ENCODE assay signal across 11 cellular contexts in the genomic region with DNA sequence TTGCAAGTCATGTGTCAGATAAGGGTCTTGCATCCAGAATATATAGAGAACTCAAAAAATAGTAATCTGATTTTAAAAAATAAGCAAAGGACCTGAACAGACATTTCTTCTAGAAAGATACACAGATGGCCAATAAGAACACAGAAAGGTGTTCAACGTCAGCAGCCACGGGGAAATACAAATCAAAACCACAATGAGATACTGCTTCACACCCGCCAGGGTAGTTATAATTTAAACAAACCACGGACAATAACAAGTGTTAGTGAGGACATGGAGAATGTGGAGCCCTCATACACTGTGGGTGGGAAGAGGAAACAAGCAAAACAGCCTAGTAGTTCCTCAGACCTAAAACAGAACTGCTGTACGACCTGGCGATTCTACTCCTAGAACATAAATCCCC. TPM values are rescaled to one million over a fixed set of nuclear protein-coding genes. Genes with fewer than 3 reads are reported as not detected.
DNase-seq lines count a peak whose midpoint lies in the region; ATAC-seq and TF ChIP-seq lines count a peak whose summit lies in the region.
"Had no signal": no experiment of that assay in that cellular context is flagged by ENCODE, and none has a peak within 500 bp of the region (broad histone marks: within the 10 kb centered on the region; RNA-seq: fewer than 3 reads in every experiment).

No MANE protein-coding gene starts in this region.

- H3K9me3 ChIP-seq in CD4-positive, CD25-positive, alpha-beta regulatory T cell (ENCODE audit: control insufficient read depth in 2 of 2, low read length in 2 of 2), result no peaks in the 10 kb centered on the region
- no peaks in the 10 kb centered on the region for H3K9me3 ChIP-seq in mucosa of descending colon
- no peaks in the 10 kb centered on the region for H3K9me3 ChIP-seq in prostate gland
- no peaks in the 10 kb centered on the region for H3K9me3 ChIP-seq in H9 (ENCODE audit: control insufficient read depth, low read depth, low read length)

- no peaks in the 10 kb centered on the region for H3K9me3 Mint-ChIP-seq in CD4-positive, CD25-positive, alpha-beta regulatory T cell
- no peaks in the 10 kb centered on the region for H3K9me3 Mint-ChIP-seq in activated T-helper 17 cell treated with anti-CD3 and anti-CD28 coated beads, Interleukin-2, amount 50 U/mL, for 72 hours
- H3K9me3 Mint-ChIP-seq in H9, result no peaks in the 10 kb centered on the region

- no peak overlapping the region for H3T11ph ChIP-seq in H9 (ENCODE audit: low read length)

- H3K23me2 ChIP-seq in H9 (ENCODE audit: insufficient read length, low read depth, low read length, poor library complexity, severe bottlenecking), result no peaks in the 10 kb centered on the region

- no peak for TF ChIP-seq POLR2A in prostate gland (IDR thresholded peaks at IDR 0.05)

- peak overlapping the region in 2 of 3 donors; percentile 43 to 63 for H3K27ac Mint-ChIP-seq in CD4-positive, CD25-positive, alpha-beta regulatory T cell
- H3K27ac Mint-ChIP-seq in activated T-helper 17 cell treated with anti-CD3 and anti-CD28 coated beads, Interleukin-2, amount 50 U/mL, for 72 hours, result peak overlapping the region; percentile 44
- no peak overlapping the region for H3K27ac Mint-ChIP-seq in H9

- no peak overlapping the region for H2BK5ac ChIP-seq in H9 (ENCODE audit: insufficient read length, low read length)

- no peak overlapping the region for H3K56ac ChIP-seq in H9 (ENCODE audit: insufficient read length, low read depth, low read length)

- H3K4ac ChIP-seq in H9 (ENCODE audit: low read depth, low read length), result no peak overlapping the region

- no peak overlapping the region for H4K5ac ChIP-seq in H9 (ENCODE audit: insufficient read length, low read depth, low read length)

- peaks cover 3 to 16% (median 10%) of the 10 kb centered on the region in 4 donors for H3K4me1 Mint-ChIP-seq in CD4-positive, CD25-positive, alpha-beta regulatory T cell
- H3K4me1 Mint-ChIP-seq in activated T-helper 17 cell treated with anti-CD3 and anti-CD28 coated beads, Interleukin-2, amount 50 U/mL, for 72 hours, result peaks cover 5% of the 10 kb centered on the region
- H3K4me1 Mint-ChIP-seq in H9, result peaks cover 0 to 5% of the 10 kb centered on the region in 2 experiments; a peak in 2 of 4 replicates

- intact Hi-C loops in mucosa of descending colon (cut with DNase I, micrococcal nuclease) (no loop called here), prostate gland (cut with DNase I) (loop anchor here (5.0 kb wide), 1 partner anchor 156 kb away; no protein-coding TSS in a partner anchor)

- H2AFZ ChIP-seq in H9 (ENCODE audit: low read length), result no peak overlapping the region

- no peak overlapping the region for H2BK20ac ChIP-seq in H9 (ENCODE audit: low read depth, low read length, poor library complexity, severe bottlenecking)

- H2AK5ac ChIP-seq in H9 (ENCODE audit: insufficient read length, low read length), result no peak overlapping the region

- TF ChIP-seq CTCF in mucosa of descending colon (IDR thresholded peaks at IDR 0.05) (no peak), prostate gland (IDR thresholded peaks at IDR 0.05) (no peak), H9 (conservative IDR thresholded peaks at IDR 0.05) (no peak)

- H4K8ac ChIP-seq in H9 (replicated peaks; ENCODE audit: insufficient read length, low read depth, low read length), result no peak overlapping the region

- no peak overlapping the region for H3K27ac ChIP-seq in CD4-positive, CD25-positive, alpha-beta regulatory T cell (ENCODE audit: insufficient read depth, low read length, poor library complexity, severe bottlenecking)
- no peak overlapping the region for H3K27ac ChIP-seq in prostate gland
- no peak overlapping the region for H3K27ac ChIP-seq in H9 (ENCODE audit: insufficient read length, low read depth, low read length)

- no peaks in the 10 kb centered on the region for H3K79me1 ChIP-seq in H9 (ENCODE audit: insufficient read depth, low read depth, low read length, poor library complexity, severe bottlenecking)

- H3K36me3 ChIP-seq in CD4-positive, CD25-positive, alpha-beta regulatory T cell (ENCODE audit: control insufficient read depth, insufficient read depth, low read length), result no peaks in the 10 kb centered on the region
- no peaks in the 10 kb centered on the region for H3K36me3 ChIP-seq in mucosa of descending colon (ENCODE audit: low read depth)
- no peaks in the 10 kb centered on the region for H3K36me3 ChIP-seq in prostate gland

- H3K4me3 ChIP-seq in CD4-positive, CD25-positive, alpha-beta regulatory T cell (ENCODE audit: low read depth, low read length), result no peak overlapping the region
- H3K4me3 ChIP-seq in mucosa of descending colon (no peak overlapping the region), prostate gland (no peak overlapping the region)

- peak overlapping the region in 1 of 4 donors; percentile 5 for H3K4me3 Mint-ChIP-seq in CD4-positive, CD25-positive, alpha-beta regulatory T cell
- no peak overlapping the region for H3K4me3 Mint-ChIP-seq in activated T-helper 17 cell treated with anti-CD3 and anti-CD28 coated beads, Interleukin-2, amount 50 U/mL, for 72 hours
- no peak overlapping the region for H3K4me3 Mint-ChIP-seq in H9

- H3K36me3 Mint-ChIP-seq in CD4-positive, CD25-positive, alpha-beta regulatory T cell, result no peaks in the 10 kb centered on the region
- H3K36me3 Mint-ChIP-seq in activated T-helper 17 cell treated with anti-CD3 and anti-CD28 coated beads, Interleukin-2, amount 50 U/mL, for 72 hours (ENCODE audit: low read depth), result no peaks in the 10 kb centered on the region
- no peaks in the 10 kb centered on the region for H3K36me3 Mint-ChIP-seq in H9 (ENCODE audit: insufficient read depth in 1 of 3, low read depth in 3 of 3)

- H3K9ac ChIP-seq in H9 (ENCODE audit: extremely low read depth, insufficient read length, low read length), result no peak overlapping the region

- no peak overlapping the region for H2BK15ac ChIP-seq in H9 (ENCODE audit: low read depth, low read length)

- no peak overlapping the region for H3K4me2 ChIP-seq in H9 (ENCODE audit: insufficient read depth, insufficient read length, low read length)

- no peak overlapping the region for H3K14ac ChIP-seq in H9 (ENCODE audit: insufficient read depth, low read length)

- H2BK12ac ChIP-seq in H9 (ENCODE audit: insufficient read length, low read depth, low read length), result no peak overlapping the region

- no peak overlapping the region for H2BK120ac ChIP-seq in H9 (ENCODE audit: low read depth, low read length, poor library complexity, severe bottlenecking)

- no peak overlapping the region for H3K18ac ChIP-seq in H9 (ENCODE audit: insufficient read length, low read depth, low read length)

- ATAC-seq in CD4-positive, CD25-positive, alpha-beta regulatory T cell (ENCODE audit: low read depth in 2 of 2), result peak; percentile 49 to 53
- ATAC-seq in GM18867 (IDR thresholded peaks at IDR 0.05; ENCODE audit: unreplicated experiment) (peak; percentile 42), mucosa of descending colon (peak; percentile 60), HG03196 (IDR thresholded peaks at IDR 0.05; ENCODE audit: unreplicated experiment) (no peak)
- ATAC-seq in activated T-helper 17 cell treated with anti-CD3 and anti-CD28 coated beads, Interleukin-2, amount 50 U/mL, for 72 hours (replicated peaks), result peak; percentile 83

- no peaks in the 10 kb centered on the region for H4K20me1 ChIP-seq in H9 (ENCODE audit: control insufficient read depth, insufficient read depth, insufficient read length)

- H3K27me3 Mint-ChIP-seq in CD4-positive, CD25-positive, alpha-beta regulatory T cell, result peaks cover 23% of the 10 kb centered on the region
- peaks cover 3% of the 10 kb centered on the region for H3K27me3 Mint-ChIP-seq in activated T-helper 17 cell treated with anti-CD3 and anti-CD28 coated beads, Interleukin-2, amount 50 U/mL, for 72 hours
- H3K27me3 Mint-ChIP-seq in H9 (ENCODE audit: low read depth), result no peaks in the 10 kb centered on the region; the same call in 1 of the 2 replicates

- peak in 2 of 3 donors; percentile 36 to 38 for DNase-seq in CD4-positive, CD25-positive, alpha-beta regulatory T cell
- DNase-seq in mucosa of descending colon (no peak), prostate gland (ENCODE audit: low spot score) (no peak), H9 (no peak), RPMI8226 (no peak)
- DNase-seq: H7, NCI-H1417 treated with DMSO at 0.1 percent for 48 hours, right cardiac atrium had no signal

- H3K23ac ChIP-seq in H9 (ENCODE audit: insufficient read length, low read depth, low read length), result no peak overlapping the region

- no peaks in the 10 kb centered on the region for H3K27me3 ChIP-seq in CD4-positive, CD25-positive, alpha-beta regulatory T cell (ENCODE audit: control insufficient read depth, insufficient read depth, low read length)
- peaks cover 8% of the 10 kb centered on the region for H3K27me3 ChIP-seq in prostate gland (replicated peaks; ENCODE audit: insufficient read depth)
- H3K27me3 ChIP-seq in H9 (ENCODE audit: insufficient read depth, low read length), result no peaks in the 10 kb centered on the region

- H3K79me2 ChIP-seq in H9 (ENCODE audit: insufficient read depth, low read length), result no peaks in the 10 kb centered on the region

- 77% methylated on average over 6 of the region's 6 CpGs for WGBS in prostate gland
- WGBS in H9 (ENCODE audit: extremely low coverage, insufficient read length, low lambda C conversion rate), result no CpG with 5 or more reads among the region's 6 CpGs

- peaks cover 7% of the 10 kb centered on the region for H3K4me1 ChIP-seq in CD4-positive, CD25-positive, alpha-beta regulatory T cell (ENCODE audit: control insufficient read depth, insufficient read depth, low read length, poor library complexity, severe bottlenecking)
- H3K4me1 ChIP-seq in mucosa of descending colon (ENCODE audit: low read depth), result peaks cover 4% of the 10 kb centered on the region
- H3K4me1 ChIP-seq in prostate gland (replicated peaks), result no peaks in the 10 kb centered on the region
- no peaks in the 10 kb centered on the region for H3K4me1 ChIP-seq in H9 (ENCODE audit: insufficient read depth, low read length)

- H4K91ac ChIP-seq in H9 (ENCODE audit: insufficient read length, low read depth, low read length), result no peak overlapping the region

RNA-seq across cellular contexts. Expression of gene NAPA, which starts 26.6 kb away (rescaled TPM):
- 155 TPM for total RNA-seq in CD4-positive, CD25-positive, alpha-beta regulatory T cell
- 100 to 1,000 TPM in 1 of 4 donors, 10 to 100 TPM in 3; 87.3 to 101 (median 92.5) TPM for polyA plus RNA-seq in CD4-positive, CD25-positive, alpha-beta regulatory T cell
- 10 to 100 TPM; 33.7 to 72.4 TPM for total RNA-seq in activated T-helper 17 cell treated with anti-CD3 and anti-CD28 coated beads, Interleukin-2, amount 50 U/mL, for 72 hours
- total RNA-seq in mucosa of descending colon (100 to 1,000 TPM; 109 to 145 (median 124) TPM), prostate gland (100 to 1,000 TPM; 263 to 422 TPM), H9 (2021) (62.3 and 62.8 TPM in 2 replicates)

RNA-seq across cellular contexts. Expression of gene ZNF541, which starts 31.4 kb away (rescaled TPM):
- total RNA-seq in CD4-positive, CD25-positive, alpha-beta regulatory T cell, result 0.52 TPM
- polyA plus RNA-seq in CD4-positive, CD25-positive, alpha-beta regulatory T cell, result under 1 TPM in 3 of 4 donors, not detected in 1; 0.07 to 0.42 (median 0.23) TPM
- under 1 TPM; 0.04 to 0.98 TPM for total RNA-seq in activated T-helper 17 cell treated with anti-CD3 and anti-CD28 coated beads, Interleukin-2, amount 50 U/mL, for 72 hours
- under 1 TPM in 1 of 3 donors, not detected in 2; 0.22 TPM for total RNA-seq in mucosa of descending colon
- 10 to 100 TPM in 1 of 2 donors, under 1 TPM in 1; 0.23 to 13.9 TPM for total RNA-seq in prostate gland
- not detected in 2 replicates for total RNA-seq in H9 (2021)
- total RNA-seq: H7 had no signal

RNA-seq across cellular contexts. Expression of gene KPTN, which starts 57.5 kb away (rescaled TPM):
- 3.5 TPM for total RNA-seq in CD4-positive, CD25-positive, alpha-beta regulatory T cell
- polyA plus RNA-seq in CD4-positive, CD25-positive, alpha-beta regulatory T cell, result 1 to 10 TPM; 2.7 to 6.2 (median 4.0) TPM
- total RNA-seq in activated T-helper 17 cell treated with anti-CD3 and anti-CD28 coated beads, Interleukin-2, amount 50 U/mL, for 72 hours, result 10 to 100 TPM; 12.9 to 17.7 TPM
- total RNA-seq in mucosa of descending colon (1 to 10 TPM; 5.5 to 8.9 (median 8.9) TPM), prostate gland (1 to 10 TPM; 8.8 to 9.0 TPM), H9 (2021) (33.6 and 35.4 TPM in 2 replicates)

Comparison
In these comparisons a context has a peak if more than half of its experiments do, and no peak if none do; other contexts are left out.
1. DNase-seq: peak in CD4-positive, CD25-positive, alpha-beta regulatory T cell (2 of 3); none in mucosa of descending colon (0 of 3), prostate gland (single experiment), H9 (single experiment) and RPMI8226 (single experiment).
2. H3K27ac Mint-ChIP-seq: peak in CD4-positive, CD25-positive, alpha-beta regulatory T cell (2 of 3) and activated T-helper 17 cell treated with anti-CD3 and anti-CD28 coated beads, Interleukin-2, amount 50 U/mL, for 72 hours (single experiment); none in H9 (0 of 3).